In the genomic region with DNA sequence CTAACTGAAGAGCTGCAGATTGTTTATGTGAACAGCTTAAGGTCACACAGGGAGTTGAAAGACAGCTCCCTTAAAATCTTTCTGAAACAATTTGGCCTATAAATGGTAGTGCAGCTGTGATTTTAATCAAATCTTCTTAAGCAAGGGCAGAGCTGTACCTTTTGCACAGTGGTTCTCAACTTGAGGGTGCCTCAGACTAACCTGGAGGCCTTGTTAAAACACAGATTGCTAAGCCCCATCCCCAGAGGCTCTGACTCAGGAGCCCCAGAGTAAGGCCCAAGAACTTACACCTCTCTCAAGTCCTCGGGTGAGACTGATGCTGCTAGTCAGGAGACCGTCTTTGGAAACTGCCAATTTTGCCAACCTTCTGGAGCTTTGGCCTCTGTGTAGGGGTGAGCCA, we compare ENCODE assay signal across 26 cellular contexts.
"Had no signal": no experiment of that assay in that cellular context is flagged by ENCODE, and none has a peak within 500 bp of the region (broad histone marks: within the 10 kb centered on the region; RNA-seq: fewer than 3 reads in every experiment).

No MANE protein-coding gene starts in this region.

- H3K4me3 Mint-ChIP-seq: activated CD4-positive, alpha-beta memory T cell treated with anti-CD3 and anti-CD28 coated beads, Interleukin-2, amount 10 ng/mL, durations not matched to agents 7 days and 5 days; activated CD4-positive, alpha-beta T cell treated with anti-CD3 and anti-CD28 coated beads, Interleukin-2, amount 10 ng/mL, durations not matched to agents 24 days and 14 days; activated CD8-positive, alpha-beta memory T cell treated with anti-CD3 and anti-CD28 coated beads, Interleukin-2, amount 10 ng/mL, durations not matched to agents 7 days and 5 days; activated naive CD4-positive, alpha-beta T cell treated with anti-CD3 and anti-CD28 coated beads, Interleukin-2, amount 50 U/mL, for 24 hours; activated T-helper 1 cell treated with anti-CD3 and anti-CD28 coated beads, Interleukin-12 subunit alpha, Interleukin-12 subunit beta, Interleukin-2, Interleukin-4 antibody, amounts not matched to agents 30 ng/mL and 10 ng/mL and 1 ng/mL, durations not matched to agents 14 hours and 24 hours and 36 hours; brain; memory B cell; naive B cell had no signal

- H3K9me3 Mint-ChIP-seq: activated CD4-positive, alpha-beta memory T cell treated with anti-CD3 and anti-CD28 coated beads, Interleukin-2, amount 10 ng/mL, durations not matched to agents 7 days and 5 days; activated CD4-positive, alpha-beta T cell treated with anti-CD3 and anti-CD28 coated beads, Interleukin-2, amount 10 ng/mL, durations not matched to agents 24 days and 14 days; activated naive CD4-positive, alpha-beta T cell treated with anti-CD3 and anti-CD28 coated beads, Interleukin-2, amount 50 U/mL, for 24 hours; activated T-helper 1 cell treated with anti-CD3 and anti-CD28 coated beads, Interleukin-12 subunit alpha, Interleukin-12 subunit beta, Interleukin-2, Interleukin-4 antibody, amounts not matched to agents 30 ng/mL and 10 ng/mL and 1 ng/mL, durations not matched to agents 14 hours and 24 hours and 36 hours; brain; memory B cell had no signal

- H3K9me3 ChIP-seq: sigmoid colon, tibial artery had no signal

- H3K4me1 ChIP-seq: tibial artery had no signal

- H3K36me3 ChIP-seq: sigmoid colon, tibial artery had no signal

- H3K27ac ChIP-seq: tibial artery, VCaP had no signal

- H3K36me3 Mint-ChIP-seq: activated CD8-positive, alpha-beta memory T cell treated with anti-CD3 and anti-CD28 coated beads, Interleukin-2, amount 10 ng/mL, durations not matched to agents 7 days and 5 days; activated naive CD4-positive, alpha-beta T cell treated with anti-CD3 and anti-CD28 coated beads, Interleukin-2, amount 50 U/mL, for 24 hours; brain; memory B cell; naive B cell had no signal

- ATAC-seq: activated CD8-positive, alpha-beta memory T cell treated with anti-CD3 and anti-CD28 coated beads, Interleukin-2, amount 10 ng/mL, durations not matched to agents 7 days and 5 days; left ventricle myocardium superior had no signal

- H3K4me3 ChIP-seq: sigmoid colon, tibial artery had no signal

- H3K27me3 ChIP-seq: sigmoid colon, tibial artery had no signal

- H3K27me3 Mint-ChIP-seq: activated CD4-positive, alpha-beta memory T cell treated with anti-CD3 and anti-CD28 coated beads, Interleukin-2, amount 10 ng/mL, durations not matched to agents 7 days and 5 days; activated CD4-positive, alpha-beta T cell treated with anti-CD3 and anti-CD28 coated beads, Interleukin-2, amount 10 ng/mL, durations not matched to agents 24 days and 14 days; activated naive CD4-positive, alpha-beta T cell treated with anti-CD3 and anti-CD28 coated beads, Interleukin-2, amount 50 U/mL, for 24 hours; brain; memory B cell; naive B cell had no signal

- H3K4me1 Mint-ChIP-seq: activated CD4-positive, alpha-beta memory T cell treated with anti-CD3 and anti-CD28 coated beads, Interleukin-2, amount 10 ng/mL, durations not matched to agents 7 days and 5 days; activated CD4-positive, alpha-beta T cell treated with anti-CD3 and anti-CD28 coated beads, Interleukin-2, amount 10 ng/mL, durations not matched to agents 24 days and 14 days; activated CD8-positive, alpha-beta memory T cell treated with anti-CD3 and anti-CD28 coated beads, Interleukin-2, amount 10 ng/mL, durations not matched to agents 7 days and 5 days; activated naive CD4-positive, alpha-beta T cell treated with anti-CD3 and anti-CD28 coated beads, Interleukin-2, amount 50 U/mL, for 24 hours; memory B cell; naive B cell had no signal

- DNase-seq: activated CD4-positive, alpha-beta memory T cell treated with anti-CD3 and anti-CD28 coated beads, Interleukin-2, amount 10 ng/mL, durations not matched to agents 7 days and 5 days; activated CD4-positive, alpha-beta T cell treated with anti-CD3 and anti-CD28 coated beads, Interleukin-2, amount 10 ng/mL, durations not matched to agents 24 days and 14 days; activated CD8-positive, alpha-beta memory T cell treated with anti-CD3 and anti-CD28 coated beads, Interleukin-2, amount 10 ng/mL, durations not matched to agents 7 days and 5 days; activated gamma-delta T cell; activated T-cell treated with anti-CD3 and anti-CD28 coated beads for 4 hours; anterior cingulate cortex; caudate nucleus; dermis blood vessel endothelial cell; effector CD8-positive, alpha-beta T cell; erythroblast; foreskin melanocyte; hypothalamus; left ventricle myocardium superior; naive B cell; posterior cingulate gyrus; sigmoid colon; stimulated activated CD4-positive, alpha-beta T cell treated with anti-CD3 and anti-CD28 coated beads, Interleukin-2, amount 100 ng/mL, for 48 hours; stimulated activated CD8-positive, alpha-beta memory T cell treated with anti-CD3 and anti-CD28 coated beads, Interleukin-4, amount 100 ng/mL, for 48 hours; stimulated activated naive CD4-positive, alpha-beta T cell treated with Interleukin-2 at 50 U/mL for 16 hours; SW 1271; tibial artery had no signal

- H3K27ac Mint-ChIP-seq: activated CD4-positive, alpha-beta memory T cell treated with anti-CD3 and anti-CD28 coated beads, Interleukin-2, amount 10 ng/mL, durations not matched to agents 7 days and 5 days; activated CD4-positive, alpha-beta T cell treated with anti-CD3 and anti-CD28 coated beads, Interleukin-2, amount 10 ng/mL, durations not matched to agents 24 days and 14 days; activated CD8-positive, alpha-beta memory T cell treated with anti-CD3 and anti-CD28 coated beads, Interleukin-2, amount 10 ng/mL, durations not matched to agents 7 days and 5 days; activated naive CD4-positive, alpha-beta T cell treated with anti-CD3 and anti-CD28 coated beads, Interleukin-2, amount 50 U/mL, for 24 hours; activated T-helper 1 cell treated with anti-CD3 and anti-CD28 coated beads, Interleukin-12 subunit alpha, Interleukin-12 subunit beta, Interleukin-2, Interleukin-4 antibody, amounts not matched to agents 30 ng/mL and 10 ng/mL and 1 ng/mL, durations not matched to agents 14 hours and 24 hours and 36 hours; memory B cell; naive B cell had no signal
